8 cellular contexts compared by ENCODE assay signal in genomic region chr15:69760890-69761568, GRCh38.
DNase-seq lines count a peak whose midpoint lies in the region; ATAC-seq and TF ChIP-seq lines count a peak whose summit lies in the region.

No MANE protein-coding gene starts in this region.

- intact Hi-C loops in heart left ventricle (cut with DNase I), result no loop called here

- TF ChIP-seq CTCF in heart left ventricle (IDR thresholded peaks at IDR 0.05), result no peak

- H3K27me3 ChIP-seq in SJCRH30, result peaks cover 7% of the 10 kb centered on the region; the same call in 1 of the 2 replicates
- peaks cover 0 to 8% (median 0%) of the 10 kb centered on the region in 9 donors for H3K27me3 ChIP-seq in heart left ventricle

- peak; percentile 97 for DNase-seq in ELR (ENCODE audit: low read depth)
- peak; percentile 22 to 40 for DNase-seq in SJCRH30
- DNase-seq in activated gamma-delta T cell treated with anti-CD3 and anti-CD28 coated beads, Interleukin-2, amount 50 U/mL, for 16 hours (ENCODE audit: low read depth), result peak; percentile 76
- DNase-seq in heart left ventricle, result peak in 4 of 5 donors; percentile 15 to 57 (median 39)
- DNase-seq in stimulated activated CD4-positive, alpha-beta T cell treated with anti-CD3 and anti-CD28 coated beads, Interleukin-15, amount 100 ng/mL, for 48 hours (ENCODE audit: low read depth in 2 of 2), result peak; percentile 74 to 83
- DNase-seq in NCI-H82 treated with DMSO at 0.1 percent for 48 hours (lab: John Stamatoyannopoulos, UW; ENCODE audit: unreplicated experiment), result no peak
- no peak for DNase-seq in NCI-H2107 (lab: John Stamatoyannopoulos, UW)

- H3K36me3 ChIP-seq in SJCRH30 (no peaks in the 10 kb centered on the region), heart left ventricle (no peaks in the 10 kb centered on the region)

- H3K4me3 ChIP-seq in SJCRH30 (no peak overlapping the region), heart left ventricle (no peak overlapping the region)

- no peak for TF ChIP-seq POLR2A in heart left ventricle (IDR thresholded peaks at IDR 0.05)

- 57 to 64% (median 63%) methylated on average over 7 of the region's 7 CpGs for WGBS in heart left ventricle, 4 donors

- H3K9me3 ChIP-seq in SJCRH30 (replicated peaks) (no peaks in the 10 kb centered on the region), heart left ventricle (no peaks in the 10 kb centered on the region)

- H3K4me1 ChIP-seq in SJCRH30 (no peaks in the 10 kb centered on the region), heart left ventricle (peaks cover 0 to 52% (median 0%) of the 10 kb centered on the region in 12 donors)

- peak; percentile 65 for ATAC-seq in HG02981 (IDR thresholded peaks at IDR 0.05; ENCODE audit: unreplicated experiment)
- peak; percentile 26 to 90 (median 80) for ATAC-seq in heart left ventricle

- no peak overlapping the region for H3K27ac ChIP-seq in SJCRH30
- H3K27ac ChIP-seq in heart left ventricle, result peak overlapping the region in 2 of 12 donors; percentile 40 to 85

Comparison
In these comparisons a context has a peak if more than half of its experiments do, and no peak if none do; other contexts are left out.
1. DNase-seq: peak in ELR (single experiment), SJCRH30 (2 of 2), activated gamma-delta T cell treated with anti-CD3 and anti-CD28 coated beads, Interleukin-2, amount 50 U/mL, for 16 hours (single experiment), heart left ventricle (4 of 5) and stimulated activated CD4-positive, alpha-beta T cell treated with anti-CD3 and anti-CD28 coated beads, Interleukin-15, amount 100 ng/mL, for 48 hours (2 of 2); none in NCI-H82 treated with DMSO at 0.1 percent for 48 hours (single experiment) and NCI-H2107 (single experiment).